8 cellular contexts compared by ENCODE assay signal in genomic region chr19:46373573-46374359, GRCh38. TPM values are rescaled to one million over a fixed set of nuclear protein-coding genes. Genes with fewer than 3 reads are reported as not detected.
A peak's percentile ranks its signal among the peaks of the same experiment; 100 is the strongest.
DNase-seq lines count a peak whose midpoint lies in the region; ATAC-seq, FAIRE-seq and TF ChIP-seq lines count a peak whose summit lies in the region.

No MANE protein-coding gene starts in this region.

- H4K20me1 ChIP-seq in keratinocyte (ENCODE audit: control insufficient read depth, extremely low read depth, insufficient read depth, low read length) (peaks cover 34% of the 10 kb centered on the region), MM.1S (ENCODE audit: insufficient read depth, low read length) (no peaks in the 10 kb centered on the region)

- peaks cover 3% of the 10 kb centered on the region for H3K9me1 ChIP-seq in keratinocyte (ENCODE audit: control insufficient read depth, extremely low read depth, insufficient read depth, low read length)

- no peak for TF ChIP-seq POLR2A in upper lobe of left lung (IDR thresholded peaks at IDR 0.05)

- TF ChIP-seq EP300 in upper lobe of left lung (IDR thresholded peaks at IDR 0.05) = no peak

- dilution Hi-C loops in keratinocyte (cut with MboI; ENCODE audit: extremely low pct_ligation_motif_present, low sequenced_read_pairs) = no loop called here

- DNase-seq in NCI-H1417 treated with DMSO at 0.1 percent for 48 hours (lab: John Stamatoyannopoulos, UW) = peak; percentile 82
- DNase-seq in keratinocyte (ENCODE audit: low read depth, low spot score) = peak; percentile 99
- peak; percentile 92 to 96 for DNase-seq in upper lobe of left lung
- no peak for DNase-seq in MM.1S
- no peak for DNase-seq in hepatic stellate cell (ENCODE audit: low spot score)
- no peak for DNase-seq in DMS114 treated with DMSO at 0.1 percent for 48 hours (lab: John Stamatoyannopoulos, UW; ENCODE audit: unreplicated experiment)

- peak overlapping the region; percentile 79 for H3K9ac ChIP-seq in keratinocyte (ENCODE audit: control insufficient read depth, extremely low read depth, insufficient read depth, low read length)
- H3K9ac ChIP-seq in MM.1S (ENCODE audit: low read length) = no peak overlapping the region

- H3F3A ChIP-seq in MM.1S (ENCODE audit: insufficient read depth, low read length) = no peaks in the 10 kb centered on the region

- H3K4me1 ChIP-seq in keratinocyte (ENCODE audit: control insufficient read depth, extremely low read depth, insufficient read depth, low read length) (peaks cover 44% of the 10 kb centered on the region), upper lobe of left lung (peaks cover 21 to 36% (median 28%) of the 10 kb centered on the region in 4 donors), MM.1S (ENCODE audit: low read length) (no peaks in the 10 kb centered on the region)

- peaks cover 11 to 16% of the 10 kb centered on the region in 2 experiments for H3K36me3 ChIP-seq in keratinocyte (ENCODE audit: control insufficient read depth in 2 of 2, extremely low read depth in 1 of 2, insufficient read depth in 2 of 2, low read length in 2 of 2)
- peaks cover 2 to 33% (median 21%) of the 10 kb centered on the region in 4 donors for H3K36me3 ChIP-seq in upper lobe of left lung
- no peaks in the 10 kb centered on the region for H3K36me3 ChIP-seq in MM.1S (replicated peaks; ENCODE audit: insufficient read depth, low read length)

- FAIRE-seq in keratinocyte (lab: Jason Lieb, UNC) = peak; percentile 99

- H3K4me3 Mint-ChIP-seq in brain = peak overlapping the region in 2 of 5 experiments; percentile 39 to 62

- peaks cover 51% of the 10 kb centered on the region for H3K4me1 Mint-ChIP-seq in brain

- H3K79me2 ChIP-seq in keratinocyte (ENCODE audit: control insufficient read depth, insufficient read depth, low read length) (peaks cover 21% of the 10 kb centered on the region), MM.1S (ENCODE audit: low read length) (peaks cover 56% of the 10 kb centered on the region)

- H3K27ac ChIP-seq in C4-2B (peak overlapping the region; percentile 100), keratinocyte (ENCODE audit: control insufficient read depth, insufficient read depth, low read length) (peak overlapping the region; percentile 91), upper lobe of left lung (peak overlapping the region; percentile 65 to 81 (median 73)), MM.1S (ENCODE audit: low read length) (no peak overlapping the region)

- H2AFZ ChIP-seq in keratinocyte (ENCODE audit: control insufficient read depth, low read length) = no peak overlapping the region
- no peak overlapping the region for H2AFZ ChIP-seq in MM.1S (ENCODE audit: low read length)

- 30 to 41% methylated on average over 9 to 14 of the region's 15 CpGs for WGBS in upper lobe of left lung, 2 donors

- no peaks in the 10 kb centered on the region for H3K27me3 Mint-ChIP-seq in brain

- H3K4me3 ChIP-seq in keratinocyte (ENCODE audit: control insufficient read depth in 2 of 3, extremely low read depth in 1 of 3, insufficient read depth in 2 of 3, low read depth in 1 of 3, low read length in 3 of 3) = peak overlapping the region in 1 of 3 experiments; percentile 25
- no peak overlapping the region for H3K4me3 ChIP-seq in upper lobe of left lung
- no peak overlapping the region for H3K4me3 ChIP-seq in MM.1S (ENCODE audit: low read length)

- peak; percentile 58 to 89 for ATAC-seq in upper lobe of left lung (ENCODE audit: low FRiP score in 2 of 2)

- H3K9me3 ChIP-seq in keratinocyte (ENCODE audit: control insufficient read depth, low read depth, low read length) (no peaks in the 10 kb centered on the region), upper lobe of left lung (no peaks in the 10 kb centered on the region), MM.1S (replicated peaks; ENCODE audit: insufficient read depth, low read length) (no peaks in the 10 kb centered on the region)

- peak overlapping the region; percentile 88 for H3K4me2 ChIP-seq in keratinocyte (ENCODE audit: control insufficient read depth, extremely low read depth, insufficient read depth, low read depth, low read length)
- no peak overlapping the region for H3K4me2 ChIP-seq in MM.1S (ENCODE audit: low read depth, low read length)

- H3K9me3 Mint-ChIP-seq in brain = no peaks in the 10 kb centered on the region

- no peaks in the 10 kb centered on the region for H3K27me3 ChIP-seq in keratinocyte (ENCODE audit: control insufficient read depth, extremely low read depth, insufficient read depth, low read length)
- H3K27me3 ChIP-seq in upper lobe of left lung = no peaks in the 10 kb centered on the region
- H3K27me3 ChIP-seq in MM.1S (replicated peaks; ENCODE audit: insufficient read depth, low read length) = no peaks in the 10 kb centered on the region

- TF ChIP-seq CTCF in C4-2B (conservative IDR thresholded peaks at IDR 0.05) (no peak; the same call in 1 of the 2 replicates), brain (conservative IDR thresholded peaks at IDR 0.05) (no peak), keratinocyte (optimal IDR thresholded peaks at IDR 0.05 in 1 of 3, IDR thresholded peaks at IDR 0.05 in 1 of 3, conservative IDR thresholded peaks at IDR 0.05 in 1 of 3; ENCODE audit: extremely low read depth in 1 of 3, insufficient read depth in 2 of 3, low read length in 3 of 3) (peak in 2 of 3 experiments; percentile 15 to 30), upper lobe of left lung (IDR thresholded peaks at IDR 0.05) (no peak), MM.1S (IDR thresholded peaks at IDR 0.05; ENCODE audit: low read length) (no peak)

- peaks cover 40% of the 10 kb centered on the region for H3K36me3 Mint-ChIP-seq in brain

- peak overlapping the region in 4 of 5 experiments; percentile 62 to 96 (median 87) for H3K27ac Mint-ChIP-seq in brain

- H3K9me2 ChIP-seq in MM.1S (replicated peaks; ENCODE audit: insufficient read depth, low read length) = no peaks in the 10 kb centered on the region

RNA-seq across cellular contexts. Expression of gene PPP5C, which starts 26.9 kb away (rescaled TPM):
- polyA plus RNA-seq in brain (ENCODE audit: insufficient read depth, low read depth, low replicate concordance) (96.7 TPM), keratinocyte (89.2 to 106 TPM (median 97.5 TPM) in 3 replicates)
- 20.2 TPM for polyA plus RNA-seq in keratinocyte (2011; ENCODE audit: low read depth)
- 76.7 and 83.1 TPM in 2 replicates for polyA plus RNA-seq in keratinocyte (2011; cell fraction: cytosol; rRNA removed)
- 142 and 156 TPM in 2 replicates for polyA plus RNA-seq in keratinocyte (2011; cell fraction: nucleus; rRNA removed)
- 31.9 and 57.9 TPM in 2 replicates for polyA plus RNA-seq in keratinocyte (2012; ENCODE audit: low replicate concordance)
- polyA minus RNA-seq in keratinocyte = 82.3 to 116 TPM (median 108 TPM) in 3 replicates
- 57.7 TPM for polyA minus RNA-seq in keratinocyte (2011; cell fraction: cytosol; rRNA and poly(A)+ RNA removed)
- polyA minus RNA-seq in keratinocyte (2011; cell fraction: nucleus; rRNA and poly(A)+ RNA removed) = 65.5 and 83.8 TPM in 2 replicates
- 100 to 1,000 TPM in 1 of 6 donors, 10 to 100 TPM in 5; 54.7 to 120 (median 66.0) TPM for total RNA-seq in upper lobe of left lung

RNA-seq across cellular contexts. Expression of gene CCDC8, which starts 39.6 kb away (rescaled TPM):
- polyA plus RNA-seq in brain (ENCODE audit: insufficient read depth, low read depth, low replicate concordance) = 14.1 TPM
- 5.2 to 5.6 TPM (median 5.4 TPM) in 3 replicates for polyA plus RNA-seq in keratinocyte
- 0.45 TPM for polyA plus RNA-seq in keratinocyte (2011; ENCODE audit: low read depth)
- 2.6 and 4.2 TPM in 2 replicates for polyA plus RNA-seq in keratinocyte (2011; cell fraction: cytosol; rRNA removed)
- polyA plus RNA-seq in keratinocyte (2011; cell fraction: nucleus; rRNA removed) = 4.1 and 5.1 TPM in 2 replicates
- 0.56 and 8.7 TPM in 2 replicates for polyA plus RNA-seq in keratinocyte (2012; ENCODE audit: low replicate concordance)
- 2.8 to 5.1 TPM (median 3.6 TPM) in 3 replicates for polyA minus RNA-seq in keratinocyte
- 5.8 TPM for polyA minus RNA-seq in keratinocyte (2011; cell fraction: cytosol; rRNA and poly(A)+ RNA removed)
- 2.2 and 2.7 TPM in 2 replicates for polyA minus RNA-seq in keratinocyte (2011; cell fraction: nucleus; rRNA and poly(A)+ RNA removed)
- 10 to 100 TPM in 2 of 6 donors, 1 to 10 TPM in 4; 6.0 to 14.3 (median 8.3) TPM for total RNA-seq in upper lobe of left lung

RNA-seq across cellular contexts. Expression of gene PNMA8C, which starts 55.0 kb away (rescaled TPM):
- 5.3 TPM for polyA plus RNA-seq in brain (ENCODE audit: insufficient read depth, low read depth, low replicate concordance)
- not detected in 3 replicates for polyA plus RNA-seq in keratinocyte
- polyA plus RNA-seq in keratinocyte (2011; ENCODE audit: low read depth) = not detected
- not detected in 2 replicates for polyA plus RNA-seq in keratinocyte (2011; cell fraction: cytosol; rRNA removed)
- polyA plus RNA-seq in keratinocyte (2011; cell fraction: nucleus; rRNA removed) = not detected in 2 replicates
- polyA plus RNA-seq in keratinocyte (2012; ENCODE audit: low replicate concordance) = not detected in 2 replicates
- not detected in 3 replicates for polyA minus RNA-seq in keratinocyte
- polyA minus RNA-seq in keratinocyte (2011; cell fraction: cytosol; rRNA and poly(A)+ RNA removed) = not detected
- not detected in 2 replicates for polyA minus RNA-seq in keratinocyte (2011; cell fraction: nucleus; rRNA and poly(A)+ RNA removed)
- total RNA-seq in upper lobe of left lung = under 1 TPM in 2 of 6 donors, not detected in 4; under 0.01 to 0.27 TPM

Comparison
In these comparisons a context has a peak if more than half of its experiments do, and no peak if none do; other contexts are left out.
1. CTCF ChIP-seq: peak in keratinocyte (2 of 3); none in C4-2B (single experiment), brain (0 of 2), upper lobe of left lung (0 of 6) and MM.1S (single experiment).
2. DNase-seq: peak in NCI-H1417 treated with DMSO at 0.1 percent for 48 hours (single experiment), keratinocyte (single experiment) and upper lobe of left lung (2 of 2); none in MM.1S (single experiment), hepatic stellate cell (single experiment) and DMS114 treated with DMSO at 0.1 percent for 48 hours (single experiment).